Comparison of ENCODE assay signal across 13 cellular contexts in the genomic region with DNA sequence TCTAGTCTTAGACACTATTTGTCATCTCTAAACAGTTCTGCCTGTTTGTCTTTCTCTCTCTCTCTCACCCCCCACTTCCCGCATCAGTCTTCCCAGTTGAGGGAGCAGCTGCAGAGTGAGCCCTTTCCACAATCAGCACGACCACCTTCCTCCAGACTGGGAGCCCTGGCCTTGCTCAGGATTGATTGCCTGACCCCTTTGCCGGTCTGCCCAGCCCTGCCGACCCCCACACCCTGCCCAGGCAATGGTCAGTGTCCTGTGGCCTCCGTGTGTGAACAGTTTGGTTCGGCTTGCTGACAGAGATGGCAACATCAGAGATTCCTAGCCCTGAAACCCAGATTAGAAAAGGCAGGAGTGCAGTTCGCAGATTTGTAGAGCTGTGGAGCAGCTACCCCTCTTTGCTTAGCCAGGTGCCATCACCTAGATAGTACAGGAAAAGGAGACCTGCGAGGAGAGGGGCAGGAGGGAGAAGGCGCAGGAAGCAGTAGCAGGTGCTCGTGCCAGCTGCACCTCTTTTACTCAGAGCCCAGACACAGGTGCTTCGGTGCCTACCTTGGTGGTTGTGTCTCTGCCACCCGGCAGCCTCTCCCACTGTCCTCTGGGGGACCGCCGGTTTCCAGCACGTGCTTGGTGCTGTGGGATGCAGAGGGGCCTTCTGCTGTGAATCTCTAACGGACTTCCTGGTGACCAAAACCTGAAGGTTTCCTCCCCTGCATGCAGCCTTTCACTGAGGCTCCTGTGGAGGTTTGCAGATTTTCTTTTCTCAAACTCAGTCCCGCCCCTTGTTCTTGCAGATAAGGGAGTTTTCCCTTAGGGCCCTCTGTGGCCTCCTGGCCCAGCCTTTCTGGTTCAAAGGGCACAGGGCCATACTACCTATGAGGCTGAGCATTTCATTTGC.
A peak's percentile ranks its signal among the peaks of the same experiment; 100 is the strongest.
DNase-seq lines count a peak whose midpoint lies in the region; ATAC-seq, FAIRE-seq and TF ChIP-seq lines count a peak whose summit lies in the region.
"Had no signal": no experiment of that assay in that cellular context is flagged by ENCODE, and none has a peak within 500 bp of the region (broad histone marks: within the 10 kb centered on the region; RNA-seq: fewer than 3 reads in every experiment).

No MANE protein-coding gene starts in this region.

- no peaks in the 10 kb centered on the region for H3K27me3 ChIP-seq in CD4-positive, alpha-beta T cell (ENCODE audit: control insufficient read depth, insufficient read depth, low read length)
- H3K27me3 ChIP-seq in MM.1S (replicated peaks; ENCODE audit: insufficient read depth, low read length), result peaks cover 36% of the 10 kb centered on the region
- H3K27me3 ChIP-seq: right lobe of liver had no signal

- H3K27me3 Mint-ChIP-seq in CD4-positive, alpha-beta T cell, result no peaks in the 10 kb centered on the region
- no peaks in the 10 kb centered on the region for H3K27me3 Mint-ChIP-seq in activated naive CD8-positive, alpha-beta T cell treated with anti-CD3 and anti-CD28 coated beads, Interleukin-2, amount 10 ng/mL, durations not matched to agents 7 days and 5 days
- H3K27me3 Mint-ChIP-seq in naive B cell, result no peaks in the 10 kb centered on the region

- H3K27ac Mint-ChIP-seq in CD4-positive, alpha-beta T cell, result peak overlapping the region; percentile 93
- H3K27ac Mint-ChIP-seq in activated naive CD8-positive, alpha-beta T cell treated with anti-CD3 and anti-CD28 coated beads, Interleukin-2, amount 10 ng/mL, durations not matched to agents 7 days and 5 days, result peak overlapping the region; percentile 93
- peak overlapping the region; percentile 29 to 81 (median 42) for H3K27ac Mint-ChIP-seq in naive B cell

- intact Hi-C loops in CD4-positive, alpha-beta T cell (cut with DNase I, micrococcal nuclease), result loop anchor here (2.0 to 5.0 kb wide), 3 partner anchors 19 to 89 kb away; no protein-coding TSS in a partner anchor

- no peaks in the 10 kb centered on the region for H3K9me3 ChIP-seq in CD4-positive, alpha-beta T cell (ENCODE audit: control insufficient read depth, low read length)
- no peaks in the 10 kb centered on the region for H3K9me3 ChIP-seq in MM.1S (replicated peaks; ENCODE audit: insufficient read depth, low read length)
- H3K9me3 ChIP-seq: right lobe of liver had no signal

- peak; percentile 58 for ATAC-seq in CD4-positive, alpha-beta T cell (ENCODE audit: poor library complexity)
- peak; percentile 43 for ATAC-seq in activated naive CD8-positive, alpha-beta T cell treated with anti-CD3 and anti-CD28 coated beads, Interleukin-2, amount 10 ng/mL, durations not matched to agents 7 days and 5 days (ENCODE audit: low read depth)
- peak; percentile 22 to 37 for ATAC-seq in naive B cell (ENCODE audit: low read depth in 2 of 2)
- ATAC-seq in GM21825 (IDR thresholded peaks at IDR 0.05; ENCODE audit: unreplicated experiment), result no peak

- H3K36me3 Mint-ChIP-seq in CD4-positive, alpha-beta T cell (ENCODE audit: low read depth), result peaks cover 65% of the 10 kb centered on the region
- H3K36me3 Mint-ChIP-seq in activated naive CD8-positive, alpha-beta T cell treated with anti-CD3 and anti-CD28 coated beads, Interleukin-2, amount 10 ng/mL, durations not matched to agents 7 days and 5 days, result peaks cover 18% of the 10 kb centered on the region
- H3K36me3 Mint-ChIP-seq in naive B cell, result peaks cover 4 to 13% of the 10 kb centered on the region in 2 donors

- POLR2A ChIA-PET in CD4-positive, alpha-beta T cell (lab: Charles Lee), result interaction anchor here (0.9 to 9.8 kb wide), 13 partner anchors 9 to 135 kb away, joined by 3 to 138 read pairs (median 5); a partner anchor contains a TSS
- POLR2A ChIA-PET in activated naive CD8-positive, alpha-beta T cell treated with anti-CD3 and anti-CD28 coated beads, Interleukin-2, amount 10 ng/mL, durations not matched to agents 7 days and 5 days (lab: Charles Lee), result interaction anchor here (0.7 to 4.9 kb wide), 8 partner anchors 9 to 1117 kb away, joined by 3 to 53 read pairs (median 4); a partner anchor contains a TSS

- H3K9me2 ChIP-seq in MM.1S (replicated peaks; ENCODE audit: insufficient read depth, low read length), result no peaks in the 10 kb centered on the region

- H4K20me1 ChIP-seq in MM.1S (ENCODE audit: insufficient read depth, low read length), result no peaks in the 10 kb centered on the region

- no peak for FAIRE-seq in GM19239 (lab: Jason Lieb, UNC)
- FAIRE-seq: GM12892 had no signal

- peak overlapping the region; percentile 59 for H3K27ac ChIP-seq in CD4-positive, alpha-beta T cell (ENCODE audit: low read depth, low read length)
- peak overlapping the region; percentile 27; the same call in 1 of the 2 replicates for H3K27ac ChIP-seq in MM.1S (ENCODE audit: low read length)
- H3K27ac ChIP-seq: right lobe of liver had no signal

- peak overlapping the region; percentile 95 for H3K4me2 ChIP-seq in MM.1S (ENCODE audit: low read depth, low read length)

- peaks cover 32% of the 10 kb centered on the region for H3F3A ChIP-seq in MM.1S (ENCODE audit: insufficient read depth, low read length)

- H3K9me3 Mint-ChIP-seq in CD4-positive, alpha-beta T cell, result no peaks in the 10 kb centered on the region
- H3K9me3 Mint-ChIP-seq in activated naive CD8-positive, alpha-beta T cell treated with anti-CD3 and anti-CD28 coated beads, Interleukin-2, amount 10 ng/mL, durations not matched to agents 7 days and 5 days, result no peaks in the 10 kb centered on the region
- no peaks in the 10 kb centered on the region for H3K9me3 Mint-ChIP-seq in naive B cell

- peak overlapping the region; percentile 39 for H3K4me3 ChIP-seq in MM.1S (ENCODE audit: low read length)
- H3K4me3 ChIP-seq: right lobe of liver had no signal

- H2AFZ ChIP-seq in MM.1S (ENCODE audit: low read length), result 0 out of 2 replicates have a peak overlapping the region, but pooled peaks have one; percentile 16

- TF ChIP-seq CTCF in CD4-positive, alpha-beta T cell (IDR thresholded peaks at IDR 0.05), result no peak
- TF ChIP-seq CTCF in MM.1S (IDR thresholded peaks at IDR 0.05; ENCODE audit: low read length), result no peak

- no peaks in the 10 kb centered on the region for H3K79me2 ChIP-seq in MM.1S (ENCODE audit: low read length)

- CTCF ChIA-PET in CD4-positive, alpha-beta T cell (lab: Charles Lee), result interaction anchor here (0.6 to 7.2 kb wide), 7 partner anchors 31 to 136 kb away, joined by 3 to 84 read pairs (median 3); no protein-coding TSS in a partner anchor

- H3K4me1 Mint-ChIP-seq in CD4-positive, alpha-beta T cell (ENCODE audit: low read depth), result peaks cover 94% of the 10 kb centered on the region
- peaks cover 71% of the 10 kb centered on the region for H3K4me1 Mint-ChIP-seq in activated naive CD8-positive, alpha-beta T cell treated with anti-CD3 and anti-CD28 coated beads, Interleukin-2, amount 10 ng/mL, durations not matched to agents 7 days and 5 days
- peaks cover 27 to 47% (median 31%) of the 10 kb centered on the region in 3 donors for H3K4me1 Mint-ChIP-seq in naive B cell

- H3K4me1 ChIP-seq in MM.1S (ENCODE audit: low read length), result peaks cover 37% of the 10 kb centered on the region

- H3K4me3 Mint-ChIP-seq in CD4-positive, alpha-beta T cell, result peak overlapping the region; percentile 94
- H3K4me3 Mint-ChIP-seq in activated naive CD8-positive, alpha-beta T cell treated with anti-CD3 and anti-CD28 coated beads, Interleukin-2, amount 10 ng/mL, durations not matched to agents 7 days and 5 days, result peak overlapping the region; percentile 99
- H3K4me3 Mint-ChIP-seq in naive B cell, result peak overlapping the region; percentile 12 to 87 (median 60)

- peak overlapping the region; percentile 5; the same call in 1 of the 2 replicates for H3K9ac ChIP-seq in MM.1S (ENCODE audit: low read length)

- H3K36me3 ChIP-seq in MM.1S (replicated peaks; ENCODE audit: insufficient read depth, low read length), result no peaks in the 10 kb centered on the region
- H3K36me3 ChIP-seq: right lobe of liver had no signal

- DNase-seq in CD4-positive, alpha-beta T cell, result peak in 8 of 10 experiments; percentile 25 to 56 (median 42)
- DNase-seq in MM.1S, result peak; percentile 79
- DNase-seq in activated naive CD8-positive, alpha-beta T cell treated with anti-CD3 and anti-CD28 coated beads, Interleukin-2, amount 10 ng/mL, durations not matched to agents 7 days and 5 days, result peak; percentile 61
- DNase-seq in naive B cell, result no peak
- DNase-seq in DMS114 treated with DMSO at 0.1 percent for 48 hours (lab: John Stamatoyannopoulos, UW; ENCODE audit: unreplicated experiment), result no peak
- no peak for DNase-seq in SW 1271 (lab: John Stamatoyannopoulos, UW)
- no peak for DNase-seq in GM19239 (ENCODE audit: insufficient read length, low spot score)
- DNase-seq: caudate nucleus, NCI-H2107, right lobe of liver, SHP77 treated with DMSO at 0.1 percent for 48 hours had no signal

Comparison
In these comparisons a context has a peak if more than half of its experiments do, and no peak if none do; other contexts are left out.
1. DNase-seq: peak in CD4-positive, alpha-beta T cell (8 of 10), MM.1S (single experiment) and activated naive CD8-positive, alpha-beta T cell treated with anti-CD3 and anti-CD28 coated beads, Interleukin-2, amount 10 ng/mL, durations not matched to agents 7 days and 5 days (single experiment); none in naive B cell (single experiment), DMS114 treated with DMSO at 0.1 percent for 48 hours (single experiment), SW 1271 (0 of 2) and GM19239 (single experiment).
2. H3K27ac Mint-ChIP-seq: peak in every context shown above with its lines; median percentile 93 in CD4-positive, alpha-beta T cell; 93 in activated naive CD8-positive, alpha-beta T cell treated with anti-CD3 and anti-CD28 coated beads, Interleukin-2, amount 10 ng/mL, durations not matched to agents 7 days and 5 days; 42 in naive B cell.
3. Peak in every context shown above with its lines, with median percentiles within 50 percentile points of each other: H3K4me3 Mint-ChIP-seq.